ENCODE assay signal across 1 cellular context in the genomic region with DNA sequence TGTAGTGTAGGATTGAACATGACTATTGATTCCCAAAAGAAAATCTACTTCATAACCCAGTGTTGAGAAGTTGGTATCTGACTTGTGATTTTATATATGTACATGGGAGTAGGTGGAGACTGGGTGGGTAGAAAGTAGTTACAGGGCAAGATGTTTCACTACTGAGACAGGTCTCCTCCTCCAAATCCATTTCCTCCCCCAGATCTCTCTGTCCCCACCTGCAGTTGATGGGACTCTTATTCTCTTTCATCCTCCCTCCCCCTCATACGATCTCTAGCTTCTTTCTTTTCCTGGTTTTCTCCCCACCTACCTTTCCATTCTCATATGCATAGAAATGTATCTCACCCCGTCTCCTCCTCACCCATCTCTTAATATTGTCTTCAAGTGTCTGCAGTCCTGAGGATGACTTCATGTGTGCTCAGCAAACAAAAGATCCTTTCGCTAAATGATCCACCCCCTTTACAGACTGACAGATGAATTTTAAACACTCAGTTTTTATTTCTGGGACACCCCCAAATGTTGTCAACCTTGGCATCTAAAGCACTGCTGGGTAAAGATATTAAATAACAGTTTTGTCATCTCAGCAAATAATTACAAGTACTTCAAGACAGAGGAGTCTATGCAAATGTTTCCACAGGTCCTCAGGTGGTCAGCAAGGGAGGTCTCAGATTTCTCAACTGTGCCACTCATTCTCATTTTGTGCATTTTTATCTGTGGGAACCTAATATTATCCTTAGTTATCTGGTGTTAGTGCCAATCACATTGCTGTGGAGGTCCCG.
A peak's percentile ranks its signal among the peaks of the same experiment; 100 is the strongest.
TF ChIP-seq lines count a peak whose summit lies in the region.

No MANE protein-coding gene starts in this region.

TF ChIP-seq in HepG2, 621 proteins besides CTCF, POLR2A, EP300 and RAD21 (continued from another document):
- TF ChIP-seq, protein P1, sequence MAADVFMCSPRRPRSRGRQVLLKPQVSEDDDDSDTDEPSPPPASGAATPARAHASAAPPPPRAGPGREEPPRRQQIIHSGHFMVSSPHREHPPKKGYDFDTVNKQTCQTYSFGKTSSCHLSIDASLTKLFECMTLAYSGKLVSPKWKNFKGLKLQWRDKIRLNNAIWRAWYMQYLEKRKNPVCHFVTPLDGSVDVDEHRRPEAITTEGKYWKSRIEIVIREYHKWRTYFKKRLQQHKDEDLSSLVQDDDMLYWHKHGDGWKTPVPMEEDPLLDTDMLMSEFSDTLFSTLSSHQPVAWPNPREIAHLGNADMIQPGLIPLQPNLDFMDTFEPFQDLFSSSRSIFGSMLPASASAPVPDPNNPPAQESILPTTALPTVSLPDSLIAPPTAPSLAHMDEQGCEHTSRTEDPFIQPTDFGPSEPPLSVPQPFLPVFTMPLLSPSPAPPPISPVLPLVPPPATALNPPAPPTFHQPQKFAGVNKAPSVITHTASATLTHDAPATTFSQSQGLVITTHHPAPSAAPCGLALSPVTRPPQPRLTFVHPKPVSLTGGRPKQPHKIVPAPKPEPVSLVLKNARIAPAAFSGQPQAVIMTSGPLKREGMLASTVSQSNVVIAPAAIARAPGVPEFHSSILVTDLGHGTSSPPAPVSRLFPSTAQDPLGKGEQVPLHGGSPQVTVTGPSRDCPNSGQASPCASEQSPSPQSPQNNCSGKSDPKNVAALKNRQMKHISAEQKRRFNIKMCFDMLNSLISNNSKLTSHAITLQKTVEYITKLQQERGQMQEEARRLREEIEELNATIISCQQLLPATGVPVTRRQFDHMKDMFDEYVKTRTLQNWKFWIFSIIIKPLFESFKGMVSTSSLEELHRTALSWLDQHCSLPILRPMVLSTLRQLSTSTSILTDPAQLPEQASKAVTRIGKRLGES (CRISPR knock-in tag; IDR thresholded peaks at IDR 0.05; ENCODE audit: borderline replicate concordance) = no peak
- TF ChIP-seq MAFK (conservative IDR thresholded peaks at IDR 0.05 in 1 of 2, IDR thresholded peaks at IDR 0.05 in 1 of 2; ENCODE audit: low read length in 2 of 2) (peak; percentile 88 to 94), ZNF839 (CRISPR knock-in tag; IDR thresholded peaks at IDR 0.05; ENCODE audit: borderline replicate concordance) (no peak), XBP1 (CRISPR knock-in tag; IDR thresholded peaks at IDR 0.05) (no peak), MAZ (IDR thresholded peaks at IDR 0.05; ENCODE audit: borderline replicate concordance, low read depth, low read length) (no peak), MAZ (CRISPR knock-in tag; IDR thresholded peaks at IDR 0.05; ENCODE audit: low read depth) (no peak), ZNF501 (CRISPR knock-in tag; IDR thresholded peaks at IDR 0.05) (no peak)
- TF ChIP-seq, protein P2, sequence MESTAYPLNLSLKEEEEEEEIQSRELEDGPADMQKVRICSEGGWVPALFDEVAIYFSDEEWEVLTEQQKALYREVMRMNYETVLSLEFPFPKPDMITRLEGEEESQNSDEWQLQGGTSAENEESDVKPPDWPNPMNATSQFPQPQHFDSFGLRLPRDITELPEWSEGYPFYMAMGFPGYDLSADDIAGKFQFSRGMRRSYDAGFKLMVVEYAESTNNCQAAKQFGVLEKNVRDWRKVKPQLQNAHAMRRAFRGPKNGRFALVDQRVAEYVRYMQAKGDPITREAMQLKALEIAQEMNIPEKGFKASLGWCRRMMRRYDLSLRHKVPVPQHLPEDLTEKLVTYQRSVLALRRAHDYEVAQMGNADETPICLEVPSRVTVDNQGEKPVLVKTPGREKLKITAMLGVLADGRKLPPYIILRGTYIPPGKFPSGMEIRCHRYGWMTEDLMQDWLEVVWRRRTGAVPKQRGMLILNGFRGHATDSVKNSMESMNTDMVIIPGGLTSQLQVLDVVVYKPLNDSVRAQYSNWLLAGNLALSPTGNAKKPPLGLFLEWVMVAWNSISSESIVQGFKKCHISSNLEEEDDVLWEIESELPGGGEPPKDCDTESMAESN (CRISPR knock-in tag; conservative IDR thresholded peaks at IDR 0.05) = no peak
- TF ChIP-seq, protein P3, sequence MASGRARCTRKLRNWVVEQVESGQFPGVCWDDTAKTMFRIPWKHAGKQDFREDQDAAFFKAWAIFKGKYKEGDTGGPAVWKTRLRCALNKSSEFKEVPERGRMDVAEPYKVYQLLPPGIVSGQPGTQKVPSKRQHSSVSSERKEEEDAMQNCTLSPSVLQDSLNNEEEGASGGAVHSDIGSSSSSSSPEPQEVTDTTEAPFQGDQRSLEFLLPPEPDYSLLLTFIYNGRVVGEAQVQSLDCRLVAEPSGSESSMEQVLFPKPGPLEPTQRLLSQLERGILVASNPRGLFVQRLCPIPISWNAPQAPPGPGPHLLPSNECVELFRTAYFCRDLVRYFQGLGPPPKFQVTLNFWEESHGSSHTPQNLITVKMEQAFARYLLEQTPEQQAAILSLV (CRISPR knock-in tag; IDR thresholded peaks at IDR 0.05; ENCODE audit: borderline replicate concordance) = no peak
- TF ChIP-seq, protein P4, sequence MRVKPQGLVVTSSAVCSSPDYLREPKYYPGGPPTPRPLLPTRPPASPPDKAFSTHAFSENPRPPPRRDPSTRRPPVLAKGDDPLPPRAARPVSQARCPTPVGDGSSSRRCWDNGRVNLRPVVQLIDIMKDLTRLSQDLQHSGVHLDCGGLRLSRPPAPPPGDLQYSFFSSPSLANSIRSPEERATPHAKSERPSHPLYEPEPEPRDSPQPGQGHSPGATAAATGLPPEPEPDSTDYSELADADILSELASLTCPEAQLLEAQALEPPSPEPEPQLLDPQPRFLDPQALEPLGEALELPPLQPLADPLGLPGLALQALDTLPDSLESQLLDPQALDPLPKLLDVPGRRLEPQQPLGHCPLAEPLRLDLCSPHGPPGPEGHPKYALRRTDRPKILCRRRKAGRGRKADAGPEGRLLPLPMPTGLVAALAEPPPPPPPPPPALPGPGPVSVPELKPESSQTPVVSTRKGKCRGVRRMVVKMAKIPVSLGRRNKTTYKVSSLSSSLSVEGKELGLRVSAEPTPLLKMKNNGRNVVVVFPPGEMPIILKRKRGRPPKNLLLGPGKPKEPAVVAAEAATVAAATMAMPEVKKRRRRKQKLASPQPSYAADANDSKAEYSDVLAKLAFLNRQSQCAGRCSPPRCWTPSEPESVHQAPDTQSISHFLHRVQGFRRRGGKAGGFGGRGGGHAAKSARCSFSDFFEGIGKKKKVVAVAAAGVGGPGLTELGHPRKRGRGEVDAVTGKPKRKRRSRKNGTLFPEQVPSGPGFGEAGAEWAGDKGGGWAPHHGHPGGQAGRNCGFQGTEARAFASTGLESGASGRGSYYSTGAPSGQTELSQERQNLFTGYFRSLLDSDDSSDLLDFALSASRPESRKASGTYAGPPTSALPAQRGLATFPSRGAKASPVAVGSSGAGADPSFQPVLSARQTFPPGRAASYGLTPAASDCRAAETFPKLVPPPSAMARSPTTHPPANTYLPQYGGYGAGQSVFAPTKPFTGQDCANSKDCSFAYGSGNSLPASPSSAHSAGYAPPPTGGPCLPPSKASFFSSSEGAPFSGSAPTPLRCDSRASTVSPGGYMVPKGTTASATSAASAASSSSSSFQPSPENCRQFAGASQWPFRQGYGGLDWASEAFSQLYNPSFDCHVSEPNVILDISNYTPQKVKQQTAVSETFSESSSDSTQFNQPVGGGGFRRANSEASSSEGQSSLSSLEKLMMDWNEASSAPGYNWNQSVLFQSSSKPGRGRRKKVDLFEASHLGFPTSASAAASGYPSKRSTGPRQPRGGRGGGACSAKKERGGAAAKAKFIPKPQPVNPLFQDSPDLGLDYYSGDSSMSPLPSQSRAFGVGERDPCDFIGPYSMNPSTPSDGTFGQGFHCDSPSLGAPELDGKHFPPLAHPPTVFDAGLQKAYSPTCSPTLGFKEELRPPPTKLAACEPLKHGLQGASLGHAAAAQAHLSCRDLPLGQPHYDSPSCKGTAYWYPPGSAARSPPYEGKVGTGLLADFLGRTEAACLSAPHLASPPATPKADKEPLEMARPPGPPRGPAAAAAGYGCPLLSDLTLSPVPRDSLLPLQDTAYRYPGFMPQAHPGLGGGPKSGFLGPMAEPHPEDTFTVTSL (CRISPR knock-in tag; IDR thresholded peaks at IDR 0.05; ENCODE audit: borderline replicate concordance) = no peak
TF ChIP-seq in HepG2: peak in this region for 2.
